ENCODE assay signal across 1 cellular context in genomic region chr15:99451484-99451883, GRCh38.
TF ChIP-seq lines count a peak whose summit lies in the region.

No MANE protein-coding gene starts in this region.

TF ChIP-seq in SK-N-SH, 30 proteins besides CTCF, POLR2A, EP300 and RAD21 (continued from another document):
- TF ChIP-seq ZBTB33 (IDR thresholded peaks at IDR 0.05; ENCODE audit: borderline replicate concordance, low read depth) (no peak), POLR2AphosphoS5 (IDR thresholded peaks at IDR 0.05; ENCODE audit: low read depth, low read length) (no peak), TEAD4 (IDR thresholded peaks at IDR 0.05; ENCODE audit: borderline replicate concordance, insufficient read depth) (no peak), GATA2 (CRISPR knock-in tag; IDR thresholded peaks at IDR 0.05) (no peak), FOXM1 (IDR thresholded peaks at IDR 0.05; ENCODE audit: low read depth) (no peak)
